In genomic region chr2:226215902-226216503, GRCh38 we compare ENCODE assay signal across 1 cellular context.
TF ChIP-seq lines count a peak whose summit lies in the region.

No MANE protein-coding gene starts in this region.

TF ChIP-seq in K562, 482 proteins besides CTCF, POLR2A, EP300 and RAD21 (continued from another document):
- no peak for TF ChIP-seq ZNF449 (CRISPR knock-in tag; IDR thresholded peaks at IDR 0.05)
- no peak for TF ChIP-seq PYGO2 (tag; IDR thresholded peaks at IDR 0.05)
- TF ChIP-seq SRF (CRISPR knock-in tag; IDR thresholded peaks at IDR 0.05), result no peak
- TF ChIP-seq ATF7 (IDR thresholded peaks at IDR 0.05), result no peak
- no peak for TF ChIP-seq SNAPC5 (CRISPR knock-in tag; IDR thresholded peaks at IDR 0.05)
- TF ChIP-seq KDM4B (IDR thresholded peaks at IDR 0.05; ENCODE audit: borderline replicate concordance in 2 of 2, low read depth in 1 of 2), result no peak
- TF ChIP-seq CREB1 (IDR thresholded peaks at IDR 0.05), result no peak
- TF ChIP-seq CREB1 (CRISPR knock-in tag; IDR thresholded peaks at IDR 0.05), result no peak
